In genomic region chr15:90091156-90091931, GRCh38 we compare ENCODE assay signal across 24 cellular contexts.
"Had no signal": no experiment of that assay in that cellular context is flagged by ENCODE, and none has a peak within 500 bp of the region (broad histone marks: within the 10 kb centered on the region; RNA-seq: fewer than 3 reads in every experiment).

No MANE protein-coding gene starts in this region.

- H3K27ac ChIP-seq: adrenal gland, breast epithelium, foreskin keratinocyte, left lung, parathyroid adenoma, SK-N-MC, transverse colon, vagina had no signal

- FAIRE-seq: astrocyte, TTC549 had no signal

- H3K27me3 Mint-ChIP-seq: activated CD4-positive, alpha-beta memory T cell treated with anti-CD3 and anti-CD28 coated beads, Interleukin-2, amount 10 ng/mL, durations not matched to agents 7 days and 5 days; activated CD8-positive, alpha-beta memory T cell treated with anti-CD3 and anti-CD28 coated beads, Interleukin-2, amount 10 ng/mL, durations not matched to agents 7 days and 5 days; effector memory CD8-positive, alpha-beta T cell had no signal

- H3K4me3 ChIP-seq: adrenal gland, breast epithelium, left lung, SK-N-MC, transverse colon, vagina had no signal

- H3K9ac ChIP-seq: parathyroid adenoma had no signal

- H3K9me3 ChIP-seq: adrenal gland, breast epithelium, left lung, transverse colon, vagina had no signal

- H3K27me3 ChIP-seq: adrenal gland, breast epithelium, foreskin keratinocyte, left lung, transverse colon, vagina had no signal

- H2AFZ ChIP-seq: parathyroid adenoma had no signal

- H3K36me3 ChIP-seq: breast epithelium had no signal

- ATAC-seq: activated CD8-positive, alpha-beta memory T cell treated with anti-CD3 and anti-CD28 coated beads, Interleukin-2, amount 10 ng/mL, durations not matched to agents 7 days and 5 days; effector memory CD8-positive, alpha-beta T cell; foreskin keratinocyte; left lung; stimulated activated naive CD8-positive, alpha-beta T cell treated with anti-CD3 and anti-CD28 coated beads, Interleukin-15, Interleukin-2, amounts not matched to agents 100 U/mL and 50 U/mL, for 24 hours; WTC11 had no signal

- H3K27ac Mint-ChIP-seq: activated CD4-positive, alpha-beta memory T cell treated with anti-CD3 and anti-CD28 coated beads, Interleukin-2, amount 10 ng/mL, durations not matched to agents 7 days and 5 days; activated CD8-positive, alpha-beta memory T cell treated with anti-CD3 and anti-CD28 coated beads, Interleukin-2, amount 10 ng/mL, durations not matched to agents 7 days and 5 days; activated naive CD4-positive, alpha-beta T cell treated with anti-CD3 and anti-CD28 coated beads for 36 hours; WTC11 had no signal

- DNase-seq: activated CD4-positive, alpha-beta memory T cell treated with anti-CD3 and anti-CD28 coated beads, Interleukin-2, amount 10 ng/mL, durations not matched to agents 7 days and 5 days; activated CD4-positive, alpha-beta T cell treated with anti-CD3 and anti-CD28 coated beads for 4 hours; activated CD8-positive, alpha-beta memory T cell treated with anti-CD3 and anti-CD28 coated beads, Interleukin-2, amount 10 ng/mL, durations not matched to agents 7 days and 5 days; activated naive CD4-positive, alpha-beta T cell treated with anti-CD3 and anti-CD28 coated beads for 36 hours; adrenal gland; dermis blood vessel endothelial cell; effector memory CD8-positive, alpha-beta T cell; foreskin keratinocyte; hypothalamus; islet precursor cell; left lung; mammary epithelial cell; stimulated activated CD4-positive, alpha-beta T cell treated with anti-CD3 and anti-CD28 coated beads, Interleukin-12 subunit alpha, Interleukin-12 subunit beta, amount 100 ng/mL, for 4 hours; stimulated activated CD4-positive, alpha-beta T cell treated with anti-CD3 and anti-CD28 coated beads, Interleukin-2, amount 100 ng/mL, for 24 hours; stimulated activated naive CD8-positive, alpha-beta T cell treated with anti-CD3 and anti-CD28 coated beads, Interleukin-15, Interleukin-2, amounts not matched to agents 100 U/mL and 50 U/mL, for 24 hours; transverse colon had no signal

- H3K9me3 Mint-ChIP-seq: activated CD4-positive, alpha-beta memory T cell treated with anti-CD3 and anti-CD28 coated beads, Interleukin-2, amount 10 ng/mL, durations not matched to agents 7 days and 5 days; activated naive CD4-positive, alpha-beta T cell treated with anti-CD3 and anti-CD28 coated beads for 36 hours; effector memory CD8-positive, alpha-beta T cell; T-helper 2 cell treated with Interferon-gamma antibody and Interleukin-4, amounts not matched to agents 5 μg/mL and 100 μg/mL, for 36 hours had no signal

- H3K4me3 Mint-ChIP-seq: activated CD4-positive, alpha-beta memory T cell treated with anti-CD3 and anti-CD28 coated beads, Interleukin-2, amount 10 ng/mL, durations not matched to agents 7 days and 5 days; activated CD8-positive, alpha-beta memory T cell treated with anti-CD3 and anti-CD28 coated beads, Interleukin-2, amount 10 ng/mL, durations not matched to agents 7 days and 5 days; activated naive CD4-positive, alpha-beta T cell treated with anti-CD3 and anti-CD28 coated beads for 36 hours; T-helper 2 cell treated with Interferon-gamma antibody and Interleukin-4, amounts not matched to agents 5 μg/mL and 100 μg/mL, for 36 hours; WTC11 had no signal

- H3K4me1 ChIP-seq: adrenal gland, foreskin keratinocyte had no signal
